In the genomic region with DNA sequence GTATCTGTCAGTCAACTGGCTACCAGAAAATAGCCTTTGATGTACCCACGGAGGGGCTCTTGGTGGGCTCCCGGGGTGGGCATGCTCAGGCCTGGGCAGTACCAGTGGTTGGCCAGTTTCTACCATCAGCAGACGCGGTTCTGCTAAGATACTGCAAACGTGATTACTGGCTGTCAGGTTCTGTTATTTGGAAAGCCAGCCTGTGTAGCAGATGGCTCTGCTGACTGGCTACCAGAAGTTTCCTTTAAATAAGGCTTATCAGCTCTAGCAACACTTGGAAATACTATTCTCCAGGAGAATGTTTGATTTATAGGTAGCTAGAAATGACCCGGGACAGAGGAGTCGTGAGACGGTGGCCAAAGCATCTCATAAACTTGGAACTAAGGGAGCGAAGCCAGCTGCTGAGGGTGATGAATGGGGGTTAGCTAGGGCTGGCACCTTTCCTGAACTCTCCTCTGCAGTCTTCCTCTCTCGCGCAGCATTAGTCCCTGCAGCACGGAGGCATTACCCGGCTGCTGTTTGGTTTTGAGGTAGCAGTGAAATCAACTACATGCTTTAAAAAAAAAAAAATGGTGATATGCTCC, we compare ENCODE assay signal across 9 cellular contexts.
DNase-seq lines count a peak whose midpoint lies in the region; ATAC-seq and TF ChIP-seq lines count a peak whose summit lies in the region.
"Had no signal": no experiment of that assay in that cellular context is flagged by ENCODE, and none has a peak within 500 bp of the region (broad histone marks: within the 10 kb centered on the region; RNA-seq: fewer than 3 reads in every experiment).

No MANE protein-coding gene starts in this region.

- peaks cover 71% of the 10 kb centered on the region for H4K20me1 ChIP-seq in PC-9 (ENCODE audit: insufficient read depth)

- H3K4me1 Mint-ChIP-seq in stimulated activated naive B cell treated with anti-CD40 and anti-IgM and Interleukin-4, amounts not matched to agents 10 μg/mL and 1 μg/mL and 100 μg/mL, for 72 hours = peaks cover 3 to 10% of the 10 kb centered on the region in 2 donors

- H2AFZ ChIP-seq in PC-9 = no peak overlapping the region

- H3K4me3 ChIP-seq in PC-9 (no peak overlapping the region), foreskin fibroblast (ENCODE audit: low read depth in 1 of 2, low read length in 2 of 2) (peak overlapping the region; percentile 17 to 36), sigmoid colon (peak overlapping the region in 3 of 4 donors; percentile 27 to 43 (median 37))
- H3K4me3 ChIP-seq: body of pancreas had no signal

- H3K4me3 Mint-ChIP-seq in stimulated activated naive B cell treated with anti-CD40 and anti-IgM and Interleukin-4, amounts not matched to agents 10 μg/mL and 1 μg/mL and 100 μg/mL, for 72 hours = no peak overlapping the region

- intact Hi-C loops in PC-9 (cut with micrococcal nuclease; ENCODE audit: unreplicated experiment) = loop anchor here (2.0 kb wide), 1 partner anchor 81 kb away; no protein-coding TSS in a partner anchor
- intact Hi-C loops in sigmoid colon (cut with DNase I) = no loop called here

- CTCF ChIA-PET in PC-9 (lab: Charles Lee) = no interaction called here

- no peak overlapping the region for H3K27ac Mint-ChIP-seq in stimulated activated naive B cell treated with anti-CD40 and anti-IgM and Interleukin-4, amounts not matched to agents 10 μg/mL and 1 μg/mL and 100 μg/mL, for 72 hours

- TF ChIP-seq POLR2A in sigmoid colon (IDR thresholded peaks at IDR 0.05) = no peak

- DNase-seq in G401 (ENCODE audit: low spot score) = peak; percentile 67
- no peak for DNase-seq in PC-9
- DNase-seq in foreskin fibroblast = peak in 1 of 2 donors; percentile 47
- DNase-seq in sigmoid colon = peak; percentile 79
- DNase-seq in activated gamma-delta T cell treated with Interleukin-2 at 50 U/mL for 16 hours = no peak
- DNase-seq in stimulated activated naive B cell treated with anti-CD40 and anti-IgM and Interleukin-4, amounts not matched to agents 10 μg/mL and 1 μg/mL and 100 μg/mL, for 72 hours = no peak
- DNase-seq in activated CD4-positive, alpha-beta T cell treated with anti-CD3 and anti-CD28 coated beads, Interleukin-2, amount 50 U/mL, for 1 hour = no peak

- TF ChIP-seq EP300 in sigmoid colon (IDR thresholded peaks at IDR 0.05) = peak in 1 of 4 donors; percentile 42

- H3K4me1 ChIP-seq in PC-9 (replicated peaks; ENCODE audit: insufficient read depth) (peaks cover 22% of the 10 kb centered on the region), sigmoid colon (peaks cover 0 to 42% (median 29%) of the 10 kb centered on the region in 4 donors)

- H3K9me2 ChIP-seq in PC-9 (ENCODE audit: insufficient read depth) = no peaks in the 10 kb centered on the region

- H3K4me2 ChIP-seq in PC-9 = peak overlapping the region; percentile 43

- H3K27ac ChIP-seq in PC-9 (no peak overlapping the region), sigmoid colon (peak overlapping the region; percentile 64 to 87 (median 75))
- H3K27ac ChIP-seq: body of pancreas had no signal

- BruUV-seq in PC-9 (replicated peaks; lab: Mats Ljungman, UMichigan) = no TSS peak

- no peaks in the 10 kb centered on the region for H3K36me3 ChIP-seq in PC-9 (ENCODE audit: low read depth)
- H3K36me3 ChIP-seq in sigmoid colon = no peaks in the 10 kb centered on the region

- no peak for ATAC-seq in stimulated activated naive B cell treated with anti-CD40 and anti-IgM and Interleukin-4, amounts not matched to agents 10 μg/mL and 1 μg/mL and 100 μg/mL, for 72 hours (replicated peaks)
- ATAC-seq in GM21528 (IDR thresholded peaks at IDR 0.05; ENCODE audit: low FRiP score, unreplicated experiment) = no peak

- H3K27me3 ChIP-seq in PC-9 (ENCODE audit: insufficient read depth, low read depth) (no peaks in the 10 kb centered on the region), sigmoid colon (no peaks in the 10 kb centered on the region)
- H3K27me3 ChIP-seq: body of pancreas had no signal

- H3F3A ChIP-seq in PC-9 (ENCODE audit: insufficient read depth, low read depth) = peaks cover 25% of the 10 kb centered on the region; the same call in 1 of the 2 replicates

- H3K9me3 Mint-ChIP-seq in stimulated activated naive B cell treated with anti-CD40 and anti-IgM and Interleukin-4, amounts not matched to agents 10 μg/mL and 1 μg/mL and 100 μg/mL, for 72 hours = no peaks in the 10 kb centered on the region

- H3K9me3 ChIP-seq in PC-9 (ENCODE audit: insufficient read depth, low read depth) (no peaks in the 10 kb centered on the region), sigmoid colon (no peaks in the 10 kb centered on the region)
- H3K9me3 ChIP-seq: body of pancreas had no signal

- H3K27me3 Mint-ChIP-seq in stimulated activated naive B cell treated with anti-CD40 and anti-IgM and Interleukin-4, amounts not matched to agents 10 μg/mL and 1 μg/mL and 100 μg/mL, for 72 hours = peaks cover 55 to 78% of the 10 kb centered on the region in 2 donors

- H3K79me2 ChIP-seq in PC-9 (ENCODE audit: low read depth) = peaks cover 84% of the 10 kb centered on the region

- H3K36me3 Mint-ChIP-seq in stimulated activated naive B cell treated with anti-CD40 and anti-IgM and Interleukin-4, amounts not matched to agents 10 μg/mL and 1 μg/mL and 100 μg/mL, for 72 hours = no peaks in the 10 kb centered on the region

- TF ChIP-seq CTCF in PC-9 (conservative IDR thresholded peaks at IDR 0.05) = no peak
- TF ChIP-seq CTCF in foreskin fibroblast (IDR thresholded peaks at IDR 0.05; ENCODE audit: low read depth, low read length) = no peak
- TF ChIP-seq CTCF in sigmoid colon (IDR thresholded peaks at IDR 0.05) = no peak

- 9% methylated on average over 13 of the region's 13 CpGs for WGBS in sigmoid colon, 2 donors

- POLR2A ChIA-PET in PC-9 (lab: Charles Lee; ENCODE audit: unreplicated experiment) = interaction anchor here (0.7 kb wide), 1 partner anchor 156 kb away, joined by 4 read pairs; no protein-coding TSS in a partner anchor

- in situ Hi-C loops in G401 (cut with HindIII; ENCODE audit: low sequenced_read_pairs) = no loop called here

Comparison
In these comparisons a context has a peak if more than half of its experiments do, and no peak if none do; other contexts are left out.
1. DNase-seq: peak in G401 (single experiment) and sigmoid colon (single experiment); none in PC-9 (0 of 2), activated gamma-delta T cell treated with Interleukin-2 at 50 U/mL for 16 hours (single experiment), stimulated activated naive B cell treated with anti-CD40 and anti-IgM and Interleukin-4, amounts not matched to agents 10 μg/mL and 1 μg/mL and 100 μg/mL, for 72 hours (single experiment) and activated CD4-positive, alpha-beta T cell treated with anti-CD3 and anti-CD28 coated beads, Interleukin-2, amount 50 U/mL, for 1 hour (single experiment).